In genomic region chr6:88380083-88380482, GRCh38 we compare ENCODE assay signal across 8 cellular contexts.
DNase-seq lines count a peak whose midpoint lies in the region; FAIRE-seq and TF ChIP-seq lines count a peak whose summit lies in the region.

No MANE protein-coding gene starts in this region.

- peaks cover 36% of the 10 kb centered on the region for H3K4me1 Mint-ChIP-seq in nephron

- no peaks in the 10 kb centered on the region for H3K27me3 ChIP-seq in vagina

- intact Hi-C loops in vagina (cut with DNase I): no loop called here

- H3K9me3 ChIP-seq in vagina: no peaks in the 10 kb centered on the region

- H3K36me3 ChIP-seq in vagina: no peaks in the 10 kb centered on the region

- TF ChIP-seq POLR2A in vagina (IDR thresholded peaks at IDR 0.05): no peak

- no peak for TF ChIP-seq CTCF in epithelial cell of proximal tubule (conservative IDR thresholded peaks at IDR 0.05; ENCODE audit: low read depth, low read length)
- no peak for TF ChIP-seq CTCF in nephron (IDR thresholded peaks at IDR 0.05; ENCODE audit: unreplicated experiment in 3 of 3)
- no peak for TF ChIP-seq CTCF in vagina (IDR thresholded peaks at IDR 0.05)

- peaks cover 8% of the 10 kb centered on the region for H3K27me3 Mint-ChIP-seq in nephron (ENCODE audit: low read depth)

- H3K36me3 Mint-ChIP-seq in nephron (ENCODE audit: low read depth): no peaks in the 10 kb centered on the region

- DNase-seq in COLO829 (ENCODE audit: low spot score) (peak; percentile 58), RCC 7860 (ENCODE audit: low spot score) (peak; percentile 63), epithelial cell of proximal tubule (ENCODE audit: low read depth) (peak; percentile 49), NCI-H510A treated with DMSO at 0.1 percent for 48 hours (lab: John Stamatoyannopoulos, UW) (no peak), retina (no peak), vagina (ENCODE audit: extremely low spot score in 2 of 2) (no peak)
- DNase-seq in stimulated activated CD4-positive, alpha-beta T cell treated with anti-CD3 and anti-CD28 coated beads, Interleukin-2, amount 100 ng/mL, for 24 hours: no peak

- H3K4me3 Mint-ChIP-seq in nephron: no peak overlapping the region

- no peak overlapping the region for H3K27ac ChIP-seq in vagina

- peak; percentile 93 for FAIRE-seq in RCC 7860 (lab: Jason Lieb, UNC)

- H3K9me3 Mint-ChIP-seq in nephron: no peaks in the 10 kb centered on the region

- H3K27ac Mint-ChIP-seq in nephron: peak overlapping the region; percentile 19 to 96 (median 87)

- peaks cover 21% of the 10 kb centered on the region for H3K4me1 ChIP-seq in vagina

- H3K4me3 ChIP-seq in epithelial cell of proximal tubule (ENCODE audit: low read depth, low read length) (no peak overlapping the region), vagina (no peak overlapping the region)

Comparison
In these comparisons a context has a peak if more than half of its experiments do, and no peak if none do; other contexts are left out.
1. DNase-seq: peak in COLO829 (single experiment), RCC 7860 (single experiment) and epithelial cell of proximal tubule (single experiment); none in NCI-H510A treated with DMSO at 0.1 percent for 48 hours (single experiment), retina (single experiment), vagina (0 of 2) and stimulated activated CD4-positive, alpha-beta T cell treated with anti-CD3 and anti-CD28 coated beads, Interleukin-2, amount 100 ng/mL, for 24 hours (0 of 2).